In genomic region chr4:147984065-147984777, GRCh38 we compare ENCODE assay signal across 8 cellular contexts.
DNase-seq lines count a peak whose midpoint lies in the region; ATAC-seq and TF ChIP-seq lines count a peak whose summit lies in the region.

No MANE protein-coding gene starts in this region.

- H3K9me3 ChIP-seq in BE2C: no peaks in the 10 kb centered on the region
- H3K9me3 ChIP-seq in aorta (ENCODE audit: control insufficient read depth, low read length): no peaks in the 10 kb centered on the region

- DNase-seq in BE2C (peak; percentile 57), NCI-H2107 (lab: John Stamatoyannopoulos, UW) (peak; percentile 27), T47D (ENCODE audit: low read depth in 1 of 2, low spot score in 1 of 2) (peak; percentile 21 to 69), kidney tubule cell (ENCODE audit: low spot score) (peak; percentile 55), aorta (peak in 1 of 2 donors; percentile 46)

- intact Hi-C loops in aorta (cut with DNase I): no loop called here

- H3K27ac ChIP-seq in aorta (ENCODE audit: low read depth in 1 of 2, low read length in 2 of 2): peak overlapping the region in 1 of 2 donors; percentile 4

- ATAC-seq in aorta (ENCODE audit: low FRiP score) (peak; percentile 53), HG03045 (IDR thresholded peaks at IDR 0.05; ENCODE audit: unreplicated experiment) (no peak), GM18520 (IDR thresholded peaks at IDR 0.05; ENCODE audit: unreplicated experiment) (no peak)

- TF ChIP-seq CTCF in BE2C (IDR thresholded peaks at IDR 0.05; ENCODE audit: low read depth, low read length) (peak; percentile 89), GM12872 (IDR thresholded peaks at IDR 0.05; ENCODE audit: insufficient read depth, low read depth, low read length) (peak; percentile 80)

- 32 to 41% methylated on average over 15 of the region's 15 CpGs for WGBS in aorta, 2 donors

- no peaks in the 10 kb centered on the region for H3K36me3 ChIP-seq in BE2C
- peaks cover 0 to 1% of the 10 kb centered on the region in 2 donors for H3K36me3 ChIP-seq in aorta (ENCODE audit: control insufficient read depth in 1 of 2, insufficient read depth in 2 of 2, low read length in 1 of 2)

- in situ Hi-C loops in T47D (cut with HindIII; ENCODE audit: low pct_unique_long_range_greater_than_20kb, low sequenced_read_pairs): no loop called here

- no peak overlapping the region for H3K4me3 ChIP-seq in BE2C (ENCODE audit: low read depth, low read length)
- no peak overlapping the region for H3K4me3 ChIP-seq in aorta (ENCODE audit: low read length in 2 of 2)

- H3K27me3 ChIP-seq in BE2C (no peaks in the 10 kb centered on the region; the same call in 1 of the 2 replicates), aorta (ENCODE audit: control insufficient read depth in 1 of 2, insufficient read depth in 2 of 2, low read length in 1 of 2) (no peaks in the 10 kb centered on the region)

- peaks cover 16% of the 10 kb centered on the region for H3K4me1 ChIP-seq in BE2C
- peaks cover 0 to 2% of the 10 kb centered on the region in 2 donors for H3K4me1 ChIP-seq in aorta (ENCODE audit: control insufficient read depth in 1 of 2, insufficient read depth in 2 of 2, low read length in 2 of 2)
